In the genomic region with DNA sequence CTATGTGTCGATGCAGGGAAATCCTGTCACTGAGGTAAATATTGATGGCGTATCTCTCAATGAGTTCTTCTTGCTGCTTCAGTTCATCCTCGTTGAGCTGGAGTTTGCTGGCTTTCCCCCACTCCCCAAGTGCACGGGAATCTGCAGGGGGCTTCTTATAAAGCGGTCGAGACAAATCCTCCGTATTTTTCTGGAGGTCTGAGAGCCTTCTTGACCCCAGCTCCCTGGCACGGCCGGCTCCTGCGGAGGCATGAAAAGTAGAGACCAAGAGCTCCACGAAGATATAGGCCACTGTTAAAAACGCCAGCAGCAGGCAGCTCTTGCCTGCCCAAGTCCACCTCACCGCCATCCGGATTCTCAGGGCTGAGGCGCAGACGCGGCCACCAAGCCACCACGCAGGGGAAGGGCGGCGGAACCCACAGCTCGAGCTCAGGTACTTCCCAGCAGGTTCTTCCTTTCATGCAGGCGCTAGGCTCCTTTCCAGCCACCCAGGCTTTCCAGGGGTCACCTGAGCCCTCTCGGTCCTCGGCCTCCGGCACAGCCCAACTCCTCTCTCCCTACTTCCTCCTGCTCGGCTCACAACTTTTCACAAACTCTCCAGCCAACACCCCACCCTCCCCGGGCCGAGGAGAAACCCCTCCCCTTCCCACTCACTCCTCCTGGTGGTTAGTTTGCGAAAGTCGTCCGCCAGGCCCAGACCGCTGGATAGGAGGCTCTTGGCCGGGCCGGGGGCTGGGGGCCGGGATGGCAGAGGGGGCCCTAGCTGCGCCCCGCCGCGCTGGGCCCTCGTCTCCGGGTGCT, we compare ENCODE assay signal across 8 cellular contexts. TPM values are rescaled to one million over a fixed set of nuclear protein-coding genes. Genes with fewer than 3 reads are reported as not detected.
DNase-seq lines count a peak whose midpoint lies in the region; ATAC-seq lines count a peak whose summit lies in the region.

Gene GALNT4, minus strand, starts transcription at position 596 of the 801 bp plus-strand sequence. Its CDS starts 247 bp downstream, at position 349.

- intact Hi-C loops in left colon (cut with DNase I, micrococcal nuclease), result loop anchor here (5.0 to 10.0 kb wide), 4 partner anchors 50 to 510 kb away; no protein-coding TSS in a partner anchor

- peak; percentile 95 for DNase-seq in ACHN
- peak; percentile 68 for DNase-seq in NCI-H345 (lab: John Stamatoyannopoulos, UW)
- peak; percentile 46 to 47 for DNase-seq in activated CD4-positive, alpha-beta T cell treated with anti-CD3 and anti-CD28 coated beads for 24 hours (ENCODE audit: low read depth in 2 of 2)
- DNase-seq in left colon, result peak; percentile 92 to 93
- peak; percentile 73 for DNase-seq in stimulated activated CD4-positive, alpha-beta T cell treated with anti-CD3 and anti-CD28 coated beads, Interleukin-1b, Interleukin-23, amount 100 ng/mL, for 48 hours

- in situ Hi-C loops in ACHN (cut with HindIII; ENCODE audit: low pct_ligation_motif_present, low pct_unique_long_range_greater_than_20kb, low sequenced_read_pairs), result no loop called here

- ATAC-seq in GM18517 (IDR thresholded peaks at IDR 0.05; ENCODE audit: unreplicated experiment), result peak; percentile 71
- ATAC-seq in HG03039 (IDR thresholded peaks at IDR 0.05; ENCODE audit: unreplicated experiment), result peak; percentile 80
- ATAC-seq in left colon, result peak; percentile 83

- H3K27ac ChIP-seq in cingulate gyrus (ENCODE audit: low read depth, low read length), result peak within 1 kb of the TSS; percentile 97

RNA-seq across cellular contexts. Expression of gene GALNT4, which starts in this region (rescaled TPM):
- total RNA-seq in left colon, result 10 to 100 TPM; 47.4 to 57.1 TPM

Comparison
In these comparisons a context has a peak if more than half of its experiments do, and no peak if none do; other contexts are left out.
1. Peak in every context shown above with its lines: DNase-seq, ATAC-seq and H3K27ac ChIP-seq.